Comparison of ENCODE assay signal across 8 cellular contexts in the genomic region with DNA sequence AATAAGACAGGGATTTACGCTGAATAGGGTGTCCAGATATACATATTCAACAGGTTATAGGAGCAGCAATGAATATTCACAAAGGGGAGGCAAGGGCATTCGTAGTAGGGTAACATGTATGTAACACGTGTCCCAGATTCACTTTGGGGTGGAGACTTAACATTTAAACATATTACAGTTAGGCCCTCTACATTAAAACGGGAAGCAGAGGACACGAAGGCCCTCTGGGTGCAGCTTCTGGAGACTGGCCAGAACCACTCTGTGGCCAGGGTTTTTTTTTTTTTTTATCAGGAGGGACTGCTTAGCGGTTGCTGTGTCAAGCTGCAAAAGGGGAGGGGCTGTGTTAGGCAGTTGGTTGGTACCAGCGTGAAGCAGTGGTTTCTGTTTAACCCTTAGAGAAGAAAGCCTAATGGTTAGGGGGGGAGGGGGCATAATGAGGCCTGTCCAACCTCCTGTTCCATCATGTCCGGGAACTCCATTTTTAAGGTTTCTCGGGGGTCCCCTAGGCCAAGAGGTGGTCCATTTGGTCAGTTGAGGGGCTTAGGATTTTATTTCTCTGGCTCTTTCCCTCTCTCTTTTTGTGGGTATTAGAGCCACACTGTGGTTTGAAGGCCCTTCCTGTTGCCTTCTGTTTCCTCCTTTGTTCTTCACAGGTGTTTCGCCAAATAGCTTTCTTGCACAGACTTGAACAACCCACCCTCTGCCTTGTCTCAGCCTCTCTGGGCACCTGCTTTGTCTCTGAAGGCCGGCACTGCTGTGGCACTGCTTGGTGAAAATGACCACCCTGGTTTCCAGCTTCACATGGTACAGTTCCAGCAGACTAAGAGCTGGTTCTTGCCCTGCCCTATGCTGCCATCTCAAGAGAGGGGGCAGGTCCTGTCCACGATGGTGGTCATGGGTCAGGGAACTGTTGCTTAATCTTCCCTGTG. TPM values are rescaled to one million over a fixed set of nuclear protein-coding genes. Genes with fewer than 3 reads are reported as not detected.
DNase-seq lines count a peak whose midpoint lies in the region; ATAC-seq and TF ChIP-seq lines count a peak whose summit lies in the region.

No MANE protein-coding gene starts in this region.

- no peaks in the 10 kb centered on the region for H3K27me3 Mint-ChIP-seq in stimulated activated memory B cell treated with anti-CD40 and anti-IgM and Interleukin-4, amounts not matched to agents 10 μg/mL and 1 μg/mL and 100 μg/mL, for 72 hours

- H3K9ac ChIP-seq in SU-DHL-6 (ENCODE audit: low read length), result peak overlapping the region; percentile 40

- H3K9me3 Mint-ChIP-seq in stimulated activated memory B cell treated with anti-CD40 and anti-IgM and Interleukin-4, amounts not matched to agents 10 μg/mL and 1 μg/mL and 100 μg/mL, for 72 hours, result peaks cover 3% of the 10 kb centered on the region

- peaks cover 40% of the 10 kb centered on the region for H3F3A ChIP-seq in SU-DHL-6 (ENCODE audit: insufficient read depth)

- ATAC-seq in GM21390 (IDR thresholded peaks at IDR 0.05; ENCODE audit: unreplicated experiment), result peak; percentile 50
- peak; percentile 79 for ATAC-seq in stimulated activated memory B cell treated with anti-CD40 and anti-IgM and Interleukin-4, amounts not matched to agents 10 μg/mL and 1 μg/mL and 100 μg/mL, for 72 hours

- H3K4me2 ChIP-seq in SU-DHL-6 (ENCODE audit: low read depth, low read length, poor library complexity, severe bottlenecking), result peak overlapping the region; percentile 52

- H3K79me2 ChIP-seq in SU-DHL-6 (ENCODE audit: insufficient read depth, low read length), result no peaks in the 10 kb centered on the region

- no peaks in the 10 kb centered on the region for H3K36me3 Mint-ChIP-seq in stimulated activated memory B cell treated with anti-CD40 and anti-IgM and Interleukin-4, amounts not matched to agents 10 μg/mL and 1 μg/mL and 100 μg/mL, for 72 hours

- H4K20me1 ChIP-seq in SU-DHL-6 (ENCODE audit: low read depth, low read length), result no peaks in the 10 kb centered on the region

- H3K27ac ChIP-seq in SU-DHL-6 (ENCODE audit: low read depth, low read length), result peak overlapping the region; percentile 91

- H3K36me3 ChIP-seq in SU-DHL-6 (ENCODE audit: low read length), result no peaks in the 10 kb centered on the region; the same call in 1 of the 2 replicates

- TF ChIP-seq CTCF in SU-DHL-6 (IDR thresholded peaks at IDR 0.05; ENCODE audit: insufficient read depth, low read length, poor library complexity, severe bottlenecking), result no peak

- H2AFZ ChIP-seq in SU-DHL-6 (ENCODE audit: low read depth, low read length, severe bottlenecking), result no peak overlapping the region

- peak overlapping the region; percentile 46 for H3K4me3 Mint-ChIP-seq in stimulated activated memory B cell treated with anti-CD40 and anti-IgM and Interleukin-4, amounts not matched to agents 10 μg/mL and 1 μg/mL and 100 μg/mL, for 72 hours

- DNase-seq in NCI-H748 (lab: John Stamatoyannopoulos, UW; ENCODE audit: unreplicated experiment) (peak; percentile 5), NCI-H748 treated with DMSO at 0.1 percent for 48 hours (lab: John Stamatoyannopoulos, UW) (no peak), HT-29 (ENCODE audit: low spot score) (peak; percentile 81), glomerular visceral epithelial cell (ENCODE audit: extremely low spot score) (peak; percentile 84)
- no peak for DNase-seq in stimulated activated CD4-positive, alpha-beta T cell treated with anti-CD3 and anti-CD28 coated beads, Interleukin-4, amount 100 ng/mL, for 1 hour

- H3K27me3 ChIP-seq in SU-DHL-6 (ENCODE audit: low read length), result no peaks in the 10 kb centered on the region

- H3K9me3 ChIP-seq in SU-DHL-6 (ENCODE audit: insufficient read depth, low read length), result no peaks in the 10 kb centered on the region

- H3K4me1 Mint-ChIP-seq in stimulated activated memory B cell treated with anti-CD40 and anti-IgM and Interleukin-4, amounts not matched to agents 10 μg/mL and 1 μg/mL and 100 μg/mL, for 72 hours, result peaks cover 52% of the 10 kb centered on the region

- peak overlapping the region; percentile 0 for H3K4me3 ChIP-seq in SU-DHL-6 (ENCODE audit: insufficient read depth, low read length, poor library complexity, severe bottlenecking)

- H3K9me2 ChIP-seq in SU-DHL-6 (replicated peaks; ENCODE audit: insufficient read depth, low read length), result no peaks in the 10 kb centered on the region

- H3K27ac Mint-ChIP-seq in stimulated activated memory B cell treated with anti-CD40 and anti-IgM and Interleukin-4, amounts not matched to agents 10 μg/mL and 1 μg/mL and 100 μg/mL, for 72 hours, result peak overlapping the region; percentile 90

RNA-seq across cellular contexts. Expression of a gene that starts 26.4 kb away (rescaled TPM):
- not detected in 2 replicates for total RNA-seq in HT-29 (2014; rRNA removed; shearing (Covaris generic))

Comparison
In these comparisons a context has a peak if more than half of its experiments do, and no peak if none do; other contexts are left out.
1. DNase-seq: peak in NCI-H748 (single experiment), HT-29 (single experiment) and glomerular visceral epithelial cell (single experiment); none in NCI-H748 treated with DMSO at 0.1 percent for 48 hours (single experiment) and stimulated activated CD4-positive, alpha-beta T cell treated with anti-CD3 and anti-CD28 coated beads, Interleukin-4, amount 100 ng/mL, for 1 hour (single experiment).